19 cellular contexts compared by ENCODE assay signal in genomic region chr18:46095532-46095931, GRCh38. TPM values are rescaled to one million over a fixed set of nuclear protein-coding genes. Genes with fewer than 3 reads are reported as not detected.
DNase-seq lines count a peak whose midpoint lies in the region; ATAC-seq and TF ChIP-seq lines count a peak whose summit lies in the region.
"Had no signal": no experiment of that assay in that cellular context is flagged by ENCODE, and none has a peak within 500 bp of the region (broad histone marks: within the 10 kb centered on the region; RNA-seq: fewer than 3 reads in every experiment).

No MANE protein-coding gene starts in this region.

- DNase-seq in DND-41 (no peak), HuH-7.5 (ENCODE audit: low spot score) (no peak), NCI-H510A treated with DMSO at 0.1 percent for 48 hours (lab: John Stamatoyannopoulos, UW) (no peak), body of pancreas (no peak), NCI-H1048 (lab: John Stamatoyannopoulos, UW) (no peak)
- no peak for DNase-seq in activated naive CD8-positive, alpha-beta T cell treated with anti-CD3 and anti-CD28 coated beads for 36 hours
- DNase-seq in naive thymus-derived CD4-positive, alpha-beta T cell = no peak
- DNase-seq: activated CD8-positive, alpha-beta memory T cell treated with anti-CD3 and anti-CD28 coated beads for 24 hours; activated naive CD4-positive, alpha-beta T cell treated with Interleukin-2 at 50 U/mL for 16 hours; DMS79; NCI-H1105; NCI-H69; ovary; spleen; upper lobe of right lung had no signal

- no peaks in the 10 kb centered on the region for H3K9me3 ChIP-seq in BLaER1 treated with 17β-estradiol and CSF1 and Interleukin-3, amounts not matched to agents 10 nM and 100 nM (replicated peaks in 1 of 11)
- H3K9me3 ChIP-seq in DND-41 (ENCODE audit: insufficient read depth, low read length, severe bottlenecking) = no peaks in the 10 kb centered on the region
- no peaks in the 10 kb centered on the region for H3K9me3 ChIP-seq in naive thymus-derived CD4-positive, alpha-beta T cell (ENCODE audit: control insufficient read depth in 2 of 3, low read length in 3 of 3)
- H3K9me3 ChIP-seq in body of pancreas = no peaks in the 10 kb centered on the region
- H3K9me3 ChIP-seq: ovary, spleen, upper lobe of right lung had no signal

- intact Hi-C loops in naive thymus-derived CD4-positive, alpha-beta T cell (cut with micrococcal nuclease) = loop anchor here in 1 of 2 donors (5.0 kb wide), 3 partner anchors 62 to 1837 kb away; partner anchors contain the start of gene SMAD2
- intact Hi-C loops in body of pancreas (cut with DNase I) = no loop called here

- H3K9ac ChIP-seq in BLaER1 treated with 17β-estradiol and CSF1 and Interleukin-3, amounts not matched to agents 10 nM and 100 nM = no peak overlapping the region
- H3K9ac ChIP-seq in DND-41 (ENCODE audit: low read depth, low read length) = 0 out of 2 replicates have a peak overlapping the region, but pooled peaks have one; percentile 73

- peaks cover 21 to 37% (median 31%) of the 10 kb centered on the region in 10 experiments; a peak in 19 of 20 replicates for H3K4me1 ChIP-seq in BLaER1 treated with 17β-estradiol and CSF1 and Interleukin-3, amounts not matched to agents 10 nM and 100 nM
- peaks cover 50% of the 10 kb centered on the region for H3K4me1 ChIP-seq in DND-41 (ENCODE audit: insufficient read depth, low read length)
- H3K4me1 ChIP-seq in naive thymus-derived CD4-positive, alpha-beta T cell (ENCODE audit: control insufficient read depth in 2 of 2, insufficient read depth in 2 of 2, low read length in 2 of 2) = peaks cover 18 to 32% of the 10 kb centered on the region in 2 donors
- H3K4me1 ChIP-seq in body of pancreas = peaks cover 25% of the 10 kb centered on the region

- POLR2A ChIA-PET in naive thymus-derived CD4-positive, alpha-beta T cell (lab: Charles Lee) = no interaction called here

- H3K4me2 ChIP-seq in BLaER1 treated with 17β-estradiol and CSF1 and Interleukin-3, amounts not matched to agents 10 nM and 100 nM = peak overlapping the region; percentile 72 to 95 (median 87); a peak in 19 of 22 replicates
- H3K4me2 ChIP-seq in DND-41 (ENCODE audit: insufficient read depth, low read length) = peak overlapping the region; percentile 68

- peaks cover 87% of the 10 kb centered on the region for H3K79me2 ChIP-seq in DND-41 (ENCODE audit: insufficient read depth, low read length)

- no peak overlapping the region; a peak in 1 of 22 replicates for H3K27ac ChIP-seq in BLaER1 treated with 17β-estradiol and CSF1 and Interleukin-3, amounts not matched to agents 10 nM and 100 nM
- H3K27ac ChIP-seq in DND-41 (ENCODE audit: low read length) (no peak overlapping the region), body of pancreas (no peak overlapping the region)
- H3K27ac ChIP-seq in naive thymus-derived CD4-positive, alpha-beta T cell (ENCODE audit: low read depth, low read length) = no peak overlapping the region
- H3K27ac ChIP-seq: ovary, upper lobe of right lung had no signal

- peak overlapping the region; percentile 54 for H3K27ac Mint-ChIP-seq in activated naive CD8-positive, alpha-beta T cell treated with anti-CD3 and anti-CD28 coated beads for 36 hours
- H3K27ac Mint-ChIP-seq in naive thymus-derived CD4-positive, alpha-beta T cell = peak overlapping the region in 2 of 9 donors; percentile 32 to 50
- H3K27ac Mint-ChIP-seq: stimulated activated memory B cell treated with anti-CD40 and anti-IgM and Interleukin-4, amounts not matched to agents 10 μg/mL and 1 μg/mL and 100 μg/mL, for 72 hours had no signal

- no peak for TF ChIP-seq POLR2A in body of pancreas (IDR thresholded peaks at IDR 0.05)

- H3K36me3 ChIP-seq in BLaER1 treated with 17β-estradiol and CSF1 and Interleukin-3, amounts not matched to agents 10 nM and 100 nM = peaks cover 51 to 62% (median 57%) of the 10 kb centered on the region in 11 experiments
- H3K36me3 ChIP-seq in DND-41 (ENCODE audit: insufficient read depth, low read length) (peaks cover 52% of the 10 kb centered on the region), body of pancreas (replicated peaks in 1 of 2; ENCODE audit: insufficient read depth in 1 of 2, low read depth in 2 of 2) (peaks cover 11 to 17% of the 10 kb centered on the region in 2 donors)
- H3K36me3 ChIP-seq in naive thymus-derived CD4-positive, alpha-beta T cell (ENCODE audit: control insufficient read depth in 2 of 3, insufficient read depth in 3 of 3, low read length in 3 of 3) = peaks cover 5 to 26% (median 13%) of the 10 kb centered on the region in 3 experiments
- H3K36me3 ChIP-seq: ovary had no signal

- H4K20me1 ChIP-seq in BLaER1 treated with 17β-estradiol and CSF1 and Interleukin-3, amounts not matched to agents 10 nM and 100 nM = peaks cover 33 to 71% (median 59%) of the 10 kb centered on the region in 11 experiments; a peak in 21 of 22 replicates
- peaks cover 26% of the 10 kb centered on the region; the same call in 1 of the 2 replicates for H4K20me1 ChIP-seq in DND-41 (ENCODE audit: insufficient read depth, low read length)

- peak overlapping the region in 1 of 10 experiments; percentile 5; a peak in 3 of 20 replicates for H3K4me3 ChIP-seq in BLaER1 treated with 17β-estradiol and CSF1 and Interleukin-3, amounts not matched to agents 10 nM and 100 nM
- H3K4me3 ChIP-seq in DND-41 (ENCODE audit: low read depth in 1 of 2, low read length in 2 of 2) = no peak overlapping the region
- no peak overlapping the region for H3K4me3 ChIP-seq in naive thymus-derived CD4-positive, alpha-beta T cell (ENCODE audit: low read length)
- no peak overlapping the region for H3K4me3 ChIP-seq in body of pancreas
- H3K4me3 ChIP-seq: ovary had no signal

- H3K4me3 Mint-ChIP-seq in activated naive CD8-positive, alpha-beta T cell treated with anti-CD3 and anti-CD28 coated beads for 36 hours = peak overlapping the region; percentile 96
- peak overlapping the region in 9 of 10 donors; percentile 25 to 96 (median 65) for H3K4me3 Mint-ChIP-seq in naive thymus-derived CD4-positive, alpha-beta T cell
- H3K4me3 Mint-ChIP-seq: CD14-positive monocyte; stimulated activated memory B cell treated with anti-CD40 and anti-IgM and Interleukin-4, amounts not matched to agents 10 μg/mL and 1 μg/mL and 100 μg/mL, for 72 hours had no signal

- H2AFZ ChIP-seq in DND-41 (ENCODE audit: low read depth, low read length) = no peak overlapping the region

- WGBS in body of pancreas, 2 donors = 98% methylated on average over 10 of the region's 10 CpGs

- H3K9me3 Mint-ChIP-seq in activated naive CD8-positive, alpha-beta T cell treated with anti-CD3 and anti-CD28 coated beads for 36 hours = peaks cover 2% of the 10 kb centered on the region
- peaks cover 0 to 3% (median 0%) of the 10 kb centered on the region in 11 donors for H3K9me3 Mint-ChIP-seq in naive thymus-derived CD4-positive, alpha-beta T cell
- H3K9me3 Mint-ChIP-seq: stimulated activated memory B cell treated with anti-CD40 and anti-IgM and Interleukin-4, amounts not matched to agents 10 μg/mL and 1 μg/mL and 100 μg/mL, for 72 hours had no signal

- H3K27me3 ChIP-seq in BLaER1 treated with 17β-estradiol and CSF1 and Interleukin-3, amounts not matched to agents 10 nM and 100 nM = no peaks in the 10 kb centered on the region
- H3K27me3 ChIP-seq in DND-41 (ENCODE audit: insufficient read depth, low read length, poor library complexity) = no peaks in the 10 kb centered on the region
- H3K27me3 ChIP-seq in naive thymus-derived CD4-positive, alpha-beta T cell (ENCODE audit: control insufficient read depth in 2 of 2, insufficient read depth in 2 of 2, low read length in 2 of 2) = no peaks in the 10 kb centered on the region
- no peaks in the 10 kb centered on the region for H3K27me3 ChIP-seq in body of pancreas
- H3K27me3 ChIP-seq: ovary, spleen, upper lobe of right lung had no signal

- CTCF ChIA-PET in naive thymus-derived CD4-positive, alpha-beta T cell (lab: Charles Lee) = no interaction called here

- H3K36me3 Mint-ChIP-seq in activated naive CD8-positive, alpha-beta T cell treated with anti-CD3 and anti-CD28 coated beads for 36 hours = peaks cover 52% of the 10 kb centered on the region
- peaks cover 0 to 22% (median 19%) of the 10 kb centered on the region in 5 donors for H3K36me3 Mint-ChIP-seq in naive thymus-derived CD4-positive, alpha-beta T cell

- TF ChIP-seq CTCF in DND-41 (IDR thresholded peaks at IDR 0.05; ENCODE audit: borderline replicate concordance, extremely low read depth, low read length, poor library complexity, severe bottlenecking) = no peak
- TF ChIP-seq CTCF in body of pancreas (IDR thresholded peaks at IDR 0.05) = no peak

- H3K4me1 Mint-ChIP-seq in activated naive CD8-positive, alpha-beta T cell treated with anti-CD3 and anti-CD28 coated beads for 36 hours = peaks cover 32% of the 10 kb centered on the region
- peaks cover 25 to 59% (median 45%) of the 10 kb centered on the region in 7 donors for H3K4me1 Mint-ChIP-seq in naive thymus-derived CD4-positive, alpha-beta T cell

- ATAC-seq in DND-41 (ENCODE audit: insufficient read depth, low read depth) = no peak
- ATAC-seq in naive thymus-derived CD4-positive, alpha-beta T cell = no peak
- no peak for ATAC-seq in body of pancreas
- ATAC-seq: Panc1; stimulated activated memory B cell treated with anti-CD40 and anti-IgM and Interleukin-4, amounts not matched to agents 10 μg/mL and 1 μg/mL and 100 μg/mL, for 72 hours; upper lobe of right lung had no signal

- no peaks in the 10 kb centered on the region for H3K27me3 Mint-ChIP-seq in activated naive CD8-positive, alpha-beta T cell treated with anti-CD3 and anti-CD28 coated beads for 36 hours
- H3K27me3 Mint-ChIP-seq in naive thymus-derived CD4-positive, alpha-beta T cell = peaks cover 0 to 2% (median 0%) of the 10 kb centered on the region in 5 donors
- H3K27me3 Mint-ChIP-seq: stimulated activated memory B cell treated with anti-CD40 and anti-IgM and Interleukin-4, amounts not matched to agents 10 μg/mL and 1 μg/mL and 100 μg/mL, for 72 hours had no signal

RNA-seq across cellular contexts. Expression of gene ATP5F1A, which starts 2.6 kb away (rescaled TPM):
- total RNA-seq in activated naive CD8-positive, alpha-beta T cell treated with anti-CD3 and anti-CD28 coated beads for 36 hours = 100 to 1,000 TPM; 519 to 526 TPM
- total RNA-seq in naive thymus-derived CD4-positive, alpha-beta T cell = 100 to 1,000 TPM; 181 to 311 (median 212) TPM
- polyA plus RNA-seq in naive thymus-derived CD4-positive, alpha-beta T cell = 100 to 1,000 TPM; 484 to 541 TPM
- total RNA-seq in body of pancreas = 100 to 1,000 TPM; 177 to 305 TPM

RNA-seq across cellular contexts. Expression of gene HAUS1, which starts 8.7 kb away (rescaled TPM):
- 10 to 100 TPM; 61.1 to 66.3 TPM for total RNA-seq in activated naive CD8-positive, alpha-beta T cell treated with anti-CD3 and anti-CD28 coated beads for 36 hours
- 10 to 100 TPM; 10.4 to 47.2 (median 15.2) TPM for total RNA-seq in naive thymus-derived CD4-positive, alpha-beta T cell
- 10 to 100 TPM; 30.0 to 42.7 TPM for polyA plus RNA-seq in naive thymus-derived CD4-positive, alpha-beta T cell
- 10 to 100 TPM in 1 of 2 donors, 1 to 10 TPM in 1; 6.0 to 13.2 TPM for total RNA-seq in body of pancreas

RNA-seq across cellular contexts. Expression of gene PSTPIP2, which starts 23.5 kb away (rescaled TPM):
- total RNA-seq in activated naive CD8-positive, alpha-beta T cell treated with anti-CD3 and anti-CD28 coated beads for 36 hours = 10 to 100 TPM; 21.6 to 22.0 TPM
- 10 to 100 TPM; 11.1 to 24.6 (median 15.2) TPM for total RNA-seq in naive thymus-derived CD4-positive, alpha-beta T cell
- polyA plus RNA-seq in naive thymus-derived CD4-positive, alpha-beta T cell = 10 to 100 TPM; 13.5 to 15.9 TPM
- total RNA-seq in body of pancreas = 1 to 10 TPM; 1.6 to 4.4 TPM
